Comparison of ENCODE assay signal across 27 cellular contexts in genomic region chr14:101789222-101789621, GRCh38. TPM values are rescaled to one million over a fixed set of nuclear protein-coding genes. Genes with fewer than 3 reads are reported as not detected.
DNase-seq lines count a peak whose midpoint lies in the region; ATAC-seq, FAIRE-seq and TF ChIP-seq lines count a peak whose summit lies in the region.
"Had no signal": no experiment of that assay in that cellular context is flagged by ENCODE, and none has a peak within 500 bp of the region (broad histone marks: within the 10 kb centered on the region; RNA-seq: fewer than 3 reads in every experiment).

No MANE protein-coding gene starts in this region.

- peaks cover 56% of the 10 kb centered on the region; the same call in 2 of the 3 replicates for H3K36me3 ChIP-seq in K562 (ENCODE audit: control insufficient read depth, insufficient read depth, low read length)
- H3K36me3 ChIP-seq: MG63, SJSA1, transverse colon had no signal

- H3K9me3 Mint-ChIP-seq in stimulated activated effector memory CD8-positive, alpha-beta T cell treated with anti-CD3 and anti-CD28 coated beads, Interleukin-12 subunit alpha, Interleukin-12 subunit beta, amount 100 ng/mL, for 72 hours, result peaks cover 4% of the 10 kb centered on the region
- H3K9me3 Mint-ChIP-seq in MCF 10A (ENCODE audit: unreplicated experiment), result no peaks in the 10 kb centered on the region
- H3K9me3 Mint-ChIP-seq in activated T-helper 2 cell treated with anti-CD3 and anti-CD28 coated beads, Interferon-gamma antibody, Interleukin-2, Interleukin-4, amounts not matched to agents 10 μg/mL and 5 μg/mL and 100 μg/mL, durations not matched to agents 14 hours and 24 hours and 36 hours, result peaks cover 9% of the 10 kb centered on the region

- peaks cover 48% of the 10 kb centered on the region for H3K4me1 Mint-ChIP-seq in stimulated activated effector memory CD8-positive, alpha-beta T cell treated with anti-CD3 and anti-CD28 coated beads, Interleukin-12 subunit alpha, Interleukin-12 subunit beta, amount 100 ng/mL, for 72 hours
- H3K4me1 Mint-ChIP-seq in MCF 10A (ENCODE audit: insufficient read depth, unreplicated experiment), result peaks cover 11% of the 10 kb centered on the region
- peaks cover 19% of the 10 kb centered on the region for H3K4me1 Mint-ChIP-seq in activated T-helper 2 cell treated with anti-CD3 and anti-CD28 coated beads, Interferon-gamma antibody, Interleukin-2, Interleukin-4, amounts not matched to agents 10 μg/mL and 5 μg/mL and 100 μg/mL, durations not matched to agents 14 hours and 24 hours and 36 hours (ENCODE audit: low read depth)

- peaks cover 12% of the 10 kb centered on the region for H3K36me3 Mint-ChIP-seq in stimulated activated effector memory CD8-positive, alpha-beta T cell treated with anti-CD3 and anti-CD28 coated beads, Interleukin-12 subunit alpha, Interleukin-12 subunit beta, amount 100 ng/mL, for 72 hours
- peaks cover 13% of the 10 kb centered on the region for H3K36me3 Mint-ChIP-seq in MCF 10A (ENCODE audit: insufficient read depth, unreplicated experiment)
- H3K36me3 Mint-ChIP-seq in activated T-helper 2 cell treated with anti-CD3 and anti-CD28 coated beads, Interferon-gamma antibody, Interleukin-2, Interleukin-4, amounts not matched to agents 10 μg/mL and 5 μg/mL and 100 μg/mL, durations not matched to agents 14 hours and 24 hours and 36 hours (ENCODE audit: low read depth), result peaks cover 12% of the 10 kb centered on the region

- H3K4me3 ChIP-seq in right cardiac atrium (ENCODE audit: low read length), result no peak overlapping the region
- H3K4me3 ChIP-seq in K562, result no peak overlapping the region
- H3K4me3 ChIP-seq: heart right ventricle, MG63, SJSA1, transverse colon had no signal

- intact Hi-C loops in right cardiac atrium (cut with DNase I) (no loop called here), cardiac septum (cut with DNase I) (no loop called here), K562 (cut with micrococcal nuclease) (no loop called here), MCF 10A (cut with micrococcal nuclease) (no loop called here)
- intact Hi-C loops in activated T-helper 2 cell treated with anti-CD3 and anti-CD28 coated beads, Interferon-gamma antibody, Interleukin-2, Interleukin-4, amounts not matched to agents 10 μg/mL and 5 μg/mL and 100 μg/mL, durations not matched to agents 14 hours and 24 hours and 36 hours (cut with micrococcal nuclease), result no loop called here

- TF ChIP-seq CTCF in K562 (IDR thresholded peaks at IDR 0.05 in 2 of 3, conservative IDR thresholded peaks at IDR 0.05 in 1 of 3; ENCODE audit: insufficient read depth in 2 of 3, low read depth in 1 of 3, low read length in 3 of 3), result no peak
- TF ChIP-seq CTCF in MCF 10A (IDR thresholded peaks at IDR 0.05; ENCODE audit: unreplicated experiment), result no peak

- no peak for TF ChIP-seq EP300 in K562 (IDR thresholded peaks at IDR 0.05; ENCODE audit: low read length)

- no peaks in the 10 kb centered on the region for H4K20me1 ChIP-seq in K562 (replicated peaks; ENCODE audit: control insufficient read depth, insufficient read depth, low read length)

- H3K4me1 ChIP-seq in right cardiac atrium (ENCODE audit: control insufficient read depth, insufficient read depth, low read length), result no peaks in the 10 kb centered on the region
- no peaks in the 10 kb centered on the region for H3K4me1 ChIP-seq in K562 (replicated peaks in 1 of 2; ENCODE audit: control insufficient read depth in 2 of 2, insufficient read depth in 2 of 2, low read length in 2 of 2)
- H3K4me1 ChIP-seq: SJSA1 had no signal

- H3K27me3 ChIP-seq in right cardiac atrium (ENCODE audit: control insufficient read depth, insufficient read depth), result no peaks in the 10 kb centered on the region
- no peaks in the 10 kb centered on the region for H3K27me3 ChIP-seq in K562 (ENCODE audit: control insufficient read depth in 2 of 2, insufficient read depth in 2 of 2, low read length in 2 of 2)
- H3K27me3 ChIP-seq: heart right ventricle, MG63, SJSA1, transverse colon had no signal

- POLR2A ChIA-PET in K562 (lab: Yijun Ruan, JAX), result no interaction called here
- POLR2A ChIA-PET in MCF 10A (lab: Yijun Ruan, JAX), result interaction anchor here (0.9 kb wide), 1 partner anchor 20 kb away, joined by 4 read pairs; no protein-coding TSS in a partner anchor

- 61% methylated on average over 6 of the region's 6 CpGs for WGBS in right cardiac atrium
- 82% methylated on average over 6 of the region's 6 CpGs for WGBS in K562 (ENCODE audit: insufficient coverage, low coverage, missing lambda C conversion rate)

- H3K9ac ChIP-seq in K562 (ENCODE audit: insufficient read depth in 1 of 2, low read depth in 2 of 2, low read length in 2 of 2), result no peak overlapping the region

- H3K27me3 Mint-ChIP-seq in MCF 10A (ENCODE audit: insufficient read depth, unreplicated experiment), result no peaks in the 10 kb centered on the region
- H3K27me3 Mint-ChIP-seq in activated T-helper 2 cell treated with anti-CD3 and anti-CD28 coated beads, Interferon-gamma antibody, Interleukin-2, Interleukin-4, amounts not matched to agents 10 μg/mL and 5 μg/mL and 100 μg/mL, durations not matched to agents 14 hours and 24 hours and 36 hours (ENCODE audit: low read depth), result no peaks in the 10 kb centered on the region
- H3K27me3 Mint-ChIP-seq: naive B cell had no signal

- no peak overlapping the region for H2AFZ ChIP-seq in K562 (ENCODE audit: low read depth, low read length)

- no peaks in the 10 kb centered on the region for H3K9me1 ChIP-seq in K562 (ENCODE audit: control insufficient read depth, insufficient read depth, low read length)

- no peak overlapping the region for H3K27ac ChIP-seq in right cardiac atrium (ENCODE audit: low read length)
- H3K27ac ChIP-seq in K562 (ENCODE audit: extremely low read depth, low read depth, low read length), result no peak overlapping the region
- H3K27ac ChIP-seq: SJSA1, transverse colon had no signal

- CTCF ChIA-PET in K562 (lab: Yijun Ruan, JAX; ENCODE audit: low intra/inter-chr PET ratio), result no interaction called here
- CTCF ChIA-PET in MCF 10A (lab: Yijun Ruan, JAX), result interaction anchor here (1.0 kb wide), 1 partner anchor 42 kb away, joined by 4 read pairs; no protein-coding TSS in a partner anchor

- in situ Hi-C loops in G401 (cut with HindIII; ENCODE audit: low sequenced_read_pairs) (no loop called here), K562 (cut with MboI) (no loop called here)

- BruUV-seq in K562 (replicated peaks; lab: Mats Ljungman, UMichigan), result no TSS peak
- no TSS peak for BruUV-seq in MCF 10A (replicated peaks; lab: Mats Ljungman, UMichigan)

- no peak overlapping the region for H3K4me2 ChIP-seq in K562 (ENCODE audit: insufficient read depth, low read length)

- no peak for FAIRE-seq in K562 (lab: Jason Lieb, UNC)

- no peaks in the 10 kb centered on the region for H3K9me3 ChIP-seq in right cardiac atrium (ENCODE audit: control insufficient read depth, low read length)
- no peaks in the 10 kb centered on the region for H3K9me3 ChIP-seq in K562 (replicated peaks; ENCODE audit: control insufficient read depth, insufficient read depth, low read depth, low read length)
- H3K9me3 ChIP-seq: MG63, SJSA1, transverse colon had no signal

- no peak overlapping the region for H3K4me3 Mint-ChIP-seq in stimulated activated effector memory CD8-positive, alpha-beta T cell treated with anti-CD3 and anti-CD28 coated beads, Interleukin-12 subunit alpha, Interleukin-12 subunit beta, amount 100 ng/mL, for 72 hours
- H3K4me3 Mint-ChIP-seq in MCF 10A (ENCODE audit: unreplicated experiment), result no peak overlapping the region
- H3K4me3 Mint-ChIP-seq in activated T-helper 2 cell treated with anti-CD3 and anti-CD28 coated beads, Interferon-gamma antibody, Interleukin-2, Interleukin-4, amounts not matched to agents 10 μg/mL and 5 μg/mL and 100 μg/mL, durations not matched to agents 14 hours and 24 hours and 36 hours (ENCODE audit: low read depth), result no peak overlapping the region
- H3K4me3 Mint-ChIP-seq: naive B cell had no signal

- ATAC-seq in right cardiac atrium (no peak), K562 (no peak)
- ATAC-seq in stimulated activated effector memory CD8-positive, alpha-beta T cell treated with anti-CD3 and anti-CD28 coated beads, Interleukin-12 subunit alpha, Interleukin-12 subunit beta, amount 100 ng/mL, for 72 hours, result no peak
- ATAC-seq: heart right ventricle, sciatic nerve had no signal

- DNase-seq in right cardiac atrium (peak; percentile 44 to 75 (median 69)), cardiac septum (ENCODE audit: low spot score) (no peak), G401 (ENCODE audit: low spot score) (peak; percentile 88), K562 (ENCODE audit: extremely low read depth in 1 of 4, low spot score in 3 of 4) (no peak), MCF 10A (ENCODE audit: unreplicated experiment) (no peak), Ammon's horn (ENCODE audit: low spot score) (no peak)
- DNase-seq in stimulated activated effector memory CD8-positive, alpha-beta T cell treated with anti-CD3 and anti-CD28 coated beads, Interleukin-12 subunit alpha, Interleukin-12 subunit beta, amount 100 ng/mL, for 72 hours (ENCODE audit: low spot score in 2 of 2), result no peak
- no peak for DNase-seq in activated T-helper 2 cell treated with anti-CD3 and anti-CD28 coated beads, Interferon-gamma antibody, Interleukin-2, Interleukin-4, amounts not matched to agents 10 μg/mL and 5 μg/mL and 100 μg/mL, durations not matched to agents 14 hours and 24 hours and 36 hours (ENCODE audit: low spot score)
- DNase-seq: activated CD4-positive, alpha-beta T cell treated with anti-CD3 and anti-CD28 coated beads, Interleukin-2, amount 50 U/mL, for 1 hour; activated CD4-positive, CD25-positive, alpha-beta regulatory T cell; activated T-cell treated with anti-CD3 and anti-CD28 coated beads, Interleukin-2, amount 50 U/mL, for 1 hour; foreskin melanocyte; KBM-7; kidney; MG63; midbrain; naive B cell; NCI-H1105; NCI-H1930; NCI-H526 treated with DMSO at 0.1 percent for 48 hours; stimulated activated CD4-positive, alpha-beta T cell treated with anti-CD3 and anti-CD28 coated beads, Interleukin-12 subunit alpha, Interleukin-12 subunit beta, amount 100 ng/mL, for 4 hours; stimulated activated CD4-positive, alpha-beta T cell treated with anti-CD3 and anti-CD28 coated beads, Interleukin-4, amount 100 ng/mL, for 1 hour; T-helper 1 cell; transverse colon had no signal

- no peak for TF ChIP-seq POLR2A in K562 (conservative IDR thresholded peaks at IDR 0.05)

- no peak for TF ChIP-seq RAD21 in K562 (CRISPR knock-in tag; conservative IDR thresholded peaks at IDR 0.05 in 1 of 2, IDR thresholded peaks at IDR 0.05 in 1 of 2)

- peak overlapping the region; percentile 58 for H3K27ac Mint-ChIP-seq in stimulated activated effector memory CD8-positive, alpha-beta T cell treated with anti-CD3 and anti-CD28 coated beads, Interleukin-12 subunit alpha, Interleukin-12 subunit beta, amount 100 ng/mL, for 72 hours
- H3K27ac Mint-ChIP-seq in MCF 10A (ENCODE audit: low read depth, unreplicated experiment), result no peak overlapping the region
- H3K27ac Mint-ChIP-seq in activated T-helper 2 cell treated with anti-CD3 and anti-CD28 coated beads, Interferon-gamma antibody, Interleukin-2, Interleukin-4, amounts not matched to agents 10 μg/mL and 5 μg/mL and 100 μg/mL, durations not matched to agents 14 hours and 24 hours and 36 hours, result no peak overlapping the region

- H3K79me2 ChIP-seq in K562 (ENCODE audit: control insufficient read depth, insufficient read depth, low read length), result peaks cover 79% of the 10 kb centered on the region

RNA-seq across cellular contexts. Expression of gene PPP2R5C, which starts 27.7 kb away (rescaled TPM):
- total RNA-seq in right cardiac atrium (100 to 1,000 TPM; 141 to 158 (median 146) TPM), cardiac septum (202 TPM), K562 (2014; rRNA removed) (263 and 295 TPM in 2 replicates), K562 (2014; rRNA removed; fragmentation: Illumina TruSeq; extraction: Trizol) (395 and 448 TPM in 2 replicates), K562 (2015; rRNA removed; fragmentation: Illumina TruSeq; extraction: Trizol) (284 and 309 TPM in 2 replicates), K562 (2021) (395 and 398 TPM in 2 replicates), MCF 10A (2022) (118 and 122 TPM in 2 replicates)
- polyA plus RNA-seq in right cardiac atrium (100.0 TPM), K562 (2011; rRNA removed) (266 and 328 TPM in 2 replicates), K562 (2014; fragmentation: Illumina TruSeq; extraction: Trizol) (383 and 443 TPM in 2 replicates), K562 (2014; fragmentation: Nextera tagmentation; extraction: Ambion mirVana) (100 to 1,000 TPM; 517 to 617 TPM), K562 (2014; rRNA removed) (284 and 315 TPM in 2 replicates)
- total RNA-seq in G401 (2014; rRNA removed; shearing (Covaris generic)), result 93.7 and 118 TPM in 2 replicates
- total RNA-seq in K562 (2011; cell fraction: chromatin; rRNA removed; ENCODE audit: low replicate concordance), result 275 and 554 TPM in 2 replicates
- total RNA-seq in K562 (2011; cell fraction: nucleolus; rRNA removed), result 143 and 198 TPM in 2 replicates
- 367 and 537 TPM in 2 replicates for total RNA-seq in K562 (2011; cell fraction: nucleoplasm; rRNA removed)
- 100 and 189 TPM in 2 replicates for polyA plus RNA-seq in K562 (2011; cell fraction: cytosol; rRNA removed)
- 140 and 172 TPM in 2 replicates for polyA plus RNA-seq in K562 (2011; cell fraction: nucleus; rRNA removed)
- polyA plus RNA-seq in K562 (2012), result 237 and 317 TPM in 2 replicates
- polyA minus RNA-seq in K562 (2011; rRNA and poly(A)+ RNA removed), result 312 and 332 TPM in 2 replicates
- polyA minus RNA-seq in K562 (2011; cell fraction: cytosol; rRNA and poly(A)+ RNA removed), result 118 and 128 TPM in 2 replicates
- 87.6 and 141 TPM in 2 replicates for polyA minus RNA-seq in K562 (2011; cell fraction: nucleus; rRNA and poly(A)+ RNA removed)
- 170 and 174 TPM in 2 replicates for total RNA-seq in activated T-helper 2 cell treated with anti-CD3 and anti-CD28 coated beads, Interferon-gamma antibody, Interleukin-2, Interleukin-4, amounts not matched to agents 10 μg/mL and 5 μg/mL and 100 μg/mL, durations not matched to agents 14 hours and 24 hours and 36 hours

Comparison
In these comparisons a context has a peak if more than half of its experiments do, and no peak if none do; other contexts are left out.
1. DNase-seq: peak in right cardiac atrium (3 of 3) and G401 (single experiment); none in cardiac septum (single experiment), K562 (0 of 4), stimulated activated effector memory CD8-positive, alpha-beta T cell treated with anti-CD3 and anti-CD28 coated beads, Interleukin-12 subunit alpha, Interleukin-12 subunit beta, amount 100 ng/mL, for 72 hours (0 of 2), MCF 10A (single experiment), Ammon's horn (single experiment) and activated T-helper 2 cell treated with anti-CD3 and anti-CD28 coated beads, Interferon-gamma antibody, Interleukin-2, Interleukin-4, amounts not matched to agents 10 μg/mL and 5 μg/mL and 100 μg/mL, durations not matched to agents 14 hours and 24 hours and 36 hours (single experiment).